ENCODE assay signal across 8 cellular contexts in the genomic region with DNA sequence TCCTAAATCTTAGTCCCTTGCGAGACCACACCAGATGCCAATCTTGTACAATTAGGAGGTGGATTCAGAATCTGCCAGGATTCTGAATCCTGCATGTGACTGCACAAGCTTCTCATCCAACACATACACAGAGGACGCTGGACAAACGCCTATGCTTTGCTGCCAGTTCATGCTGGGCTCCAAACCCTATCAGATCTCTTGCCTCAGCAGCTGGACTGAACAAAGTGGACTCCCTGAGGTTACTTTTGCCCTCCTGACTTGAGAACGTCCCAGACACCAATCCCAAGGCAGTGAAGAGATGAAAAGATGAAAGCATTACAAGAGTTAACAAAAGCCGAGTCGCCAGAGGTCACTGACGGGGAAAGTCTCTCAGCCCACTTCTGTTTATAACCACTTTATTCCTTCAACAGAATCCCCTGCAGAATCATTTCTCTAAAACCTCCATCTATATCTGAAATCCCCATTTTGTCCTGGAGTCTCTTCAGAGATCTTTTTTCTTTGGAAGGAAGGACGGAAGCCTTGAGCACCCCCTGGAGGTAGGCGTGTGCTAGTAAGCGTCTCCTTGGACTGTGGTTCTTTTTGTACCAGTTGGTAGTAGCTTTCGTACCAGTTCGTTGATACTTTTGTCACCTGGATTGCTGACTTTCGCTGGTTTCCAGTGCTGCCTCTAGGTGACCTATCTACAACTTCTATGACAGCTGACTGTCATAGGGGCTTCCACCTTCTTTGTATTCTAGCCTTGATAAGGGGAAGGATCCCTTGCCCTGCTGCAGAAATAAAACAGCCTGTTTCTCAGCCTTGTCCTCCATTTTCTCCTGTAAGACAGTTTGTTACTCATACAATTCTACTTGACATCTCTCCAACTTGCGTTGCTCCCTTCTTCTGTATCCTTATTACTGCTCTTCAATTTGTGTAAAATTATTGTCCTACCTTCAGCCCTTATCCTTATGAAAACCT. TPM values are rescaled to one million over a fixed set of nuclear protein-coding genes. Genes with fewer than 3 reads are reported as not detected.
A peak's percentile ranks its signal among the peaks of the same experiment; 100 is the strongest.
DNase-seq lines count a peak whose midpoint lies in the region; ATAC-seq, FAIRE-seq and TF ChIP-seq lines count a peak whose summit lies in the region.

No MANE protein-coding gene starts in this region.

- 0 out of 2 replicates have a peak, but pooled peaks cover 4% of the 10 kb centered on the region for H3F3A ChIP-seq in PC-9 (ENCODE audit: insufficient read depth, low read depth)

- peak overlapping the region; percentile 45; the same call in 1 of the 2 replicates for H2BK120ac ChIP-seq in IMR-90 (ENCODE audit: low read depth, low read length)

- peaks cover 5% of the 10 kb centered on the region for H3K36me3 Mint-ChIP-seq in activated T-helper 17 cell treated with anti-CD3 and anti-CD28 coated beads, Interleukin-2, amount 50 U/mL, for 72 hours (ENCODE audit: low read depth)

- H3K4me1 ChIP-seq in IMR-90 (ENCODE audit: control insufficient read depth, insufficient read depth, low read length) (no peaks in the 10 kb centered on the region; the same call in 1 of the 2 replicates), PC-9 (replicated peaks; ENCODE audit: insufficient read depth) (0 out of 2 replicates have a peak, but pooled peaks cover 6% of the 10 kb centered on the region), thoracic aorta (ENCODE audit: control insufficient read depth in 1 of 2, low read depth in 2 of 2) (peaks cover 0 to 15% of the 10 kb centered on the region in 2 donors)

- H4K8ac ChIP-seq in IMR-90 (ENCODE audit: low read depth in 2 of 2, low read length in 2 of 2), result peak overlapping the region in 1 of 2 experiments; percentile 75; a peak in 2 of 4 replicates

- 0 out of 4 replicates have a peak, but pooled peaks cover 0 to 4% of the 10 kb centered on the region in 2 experiments for H3K79me1 ChIP-seq in IMR-90 (ENCODE audit: low read depth in 1 of 2, low read length in 2 of 2)

- H4K5ac ChIP-seq in IMR-90 (ENCODE audit: low read depth, low read length), result no peak overlapping the region; the same call in 1 of the 2 replicates

- no peak overlapping the region for H2BK15ac ChIP-seq in IMR-90 (ENCODE audit: low read depth, low read length)

- CTCF ChIA-PET in IMR-90 (lab: Yijun Ruan, JAX) (interaction anchor here (0.5 to 2.7 kb wide), 10 partner anchors 9 to 696 kb away, joined by 3 to 9 read pairs (median 3); no protein-coding TSS in a partner anchor), PC-9 (lab: Charles Lee) (interaction anchor here (0.5 to 0.6 kb wide), 3 partner anchors 158 to 220 kb away, joined by 3 to 6 read pairs (median 3); no protein-coding TSS in a partner anchor)

- peaks cover 3% of the 10 kb centered on the region for H3K27me3 Mint-ChIP-seq in activated T-helper 17 cell treated with anti-CD3 and anti-CD28 coated beads, Interleukin-2, amount 50 U/mL, for 72 hours

- H3K79me2 ChIP-seq in PC-9 (ENCODE audit: low read depth), result no peaks in the 10 kb centered on the region

- H3K4me3 ChIP-seq in IMR-90 (ENCODE audit: insufficient read depth, low read depth, low read length), result peak overlapping the region; percentile 27; the same call in 1 of the 2 replicates
- H3K4me3 ChIP-seq in PC-9, result no peak overlapping the region
- peak overlapping the region in 1 of 2 donors; percentile 13 for H3K4me3 ChIP-seq in foreskin fibroblast (ENCODE audit: low read depth in 1 of 2, low read length in 2 of 2)
- peak overlapping the region; percentile 70 for H3K4me3 ChIP-seq in thoracic aorta

- no peak overlapping the region for H3K4ac ChIP-seq in IMR-90 (ENCODE audit: low read depth, low read length)

- peak; percentile 91 for TF ChIP-seq RAD21 in IMR-90 (IDR thresholded peaks at IDR 0.05; ENCODE audit: low read length)

- H2AFZ ChIP-seq in IMR-90 (replicated peaks; ENCODE audit: low read length, poor library complexity) (peak overlapping the region; percentile 95), PC-9 (peak overlapping the region; percentile 18; the same call in 1 of the 2 replicates)

- TF ChIP-seq CTCF in D721Med (IDR thresholded peaks at IDR 0.05; ENCODE audit: insufficient read depth, missing control alignments), result peak; percentile 88
- TF ChIP-seq CTCF in IMR-90 (conservative IDR thresholded peaks at IDR 0.05; ENCODE audit: low read depth, low read length), result peak; percentile 91
- TF ChIP-seq CTCF in PC-9 (conservative IDR thresholded peaks at IDR 0.05), result peak; percentile 90
- peak; percentile 91 for TF ChIP-seq CTCF in foreskin fibroblast (IDR thresholded peaks at IDR 0.05; ENCODE audit: low read depth, low read length)
- peak in 2 of 3 donors; percentile 24 to 64 for TF ChIP-seq CTCF in omental fat pad (IDR thresholded peaks at IDR 0.05)
- TF ChIP-seq CTCF in thoracic aorta (IDR thresholded peaks at IDR 0.05), result peak; percentile 84

- H3K27me3 ChIP-seq in IMR-90 (ENCODE audit: control insufficient read depth, insufficient read depth, low read length), result peaks cover 6% of the 10 kb centered on the region; the same call in 1 of the 2 replicates
- no peaks in the 10 kb centered on the region for H3K27me3 ChIP-seq in PC-9 (ENCODE audit: insufficient read depth, low read depth)
- H3K27me3 ChIP-seq in thoracic aorta (replicated peaks; ENCODE audit: insufficient read depth), result no peaks in the 10 kb centered on the region

- peaks cover 25% of the 10 kb centered on the region for H3K4me1 Mint-ChIP-seq in activated T-helper 17 cell treated with anti-CD3 and anti-CD28 coated beads, Interleukin-2, amount 50 U/mL, for 72 hours

- WGBS in IMR-90 (ENCODE audit: extremely low coverage in 2 of 2, insufficient read length in 1 of 2), 2 experiments, result 57% methylated on average over 1 of the region's 14 CpGs; no CpG with 5 or more reads in 1 of the 2 experiments

- no peaks in the 10 kb centered on the region for H3K9me1 ChIP-seq in IMR-90 (ENCODE audit: insufficient read depth, low read length)

- peak overlapping the region; percentile 38; the same call in 1 of the 2 replicates for H3K9ac ChIP-seq in IMR-90 (ENCODE audit: low read depth, low read length)

- 0 out of 2 replicates have a peak overlapping the region, but pooled peaks have one; percentile 17 for H4K91ac ChIP-seq in IMR-90 (ENCODE audit: insufficient read depth, low read depth, low read length)

- H3K27ac Mint-ChIP-seq in activated T-helper 17 cell treated with anti-CD3 and anti-CD28 coated beads, Interleukin-2, amount 50 U/mL, for 72 hours, result peak overlapping the region; percentile 91

- H3K4me3 Mint-ChIP-seq in activated T-helper 17 cell treated with anti-CD3 and anti-CD28 coated beads, Interleukin-2, amount 50 U/mL, for 72 hours, result peak overlapping the region; percentile 79

- no peak overlapping the region for H2BK5ac ChIP-seq in IMR-90 (ENCODE audit: low read depth, low read length, poor library complexity, severe bottlenecking)

- H2AK9ac ChIP-seq in IMR-90 (replicated peaks; ENCODE audit: low read depth, low read length, poor library complexity), result no peak overlapping the region

- no peaks in the 10 kb centered on the region for H3K9me3 ChIP-seq in IMR-90 (ENCODE audit: control insufficient read depth, insufficient read depth, low read length)
- H3K9me3 ChIP-seq in PC-9 (ENCODE audit: insufficient read depth, low read depth), result no peaks in the 10 kb centered on the region
- H3K9me3 ChIP-seq in thoracic aorta, result no peaks in the 10 kb centered on the region

- FAIRE-seq in D721Med (lab: Jason Lieb, UNC), result peak; percentile 61

- ATAC-seq in GM21447 (IDR thresholded peaks at IDR 0.05; ENCODE audit: unreplicated experiment) (peak; percentile 42), IMR-90 (ENCODE audit: low read depth) (peak; percentile 100), omental fat pad (ENCODE audit: low FRiP score) (peak; percentile 95), thoracic aorta (ENCODE audit: insufficient number of reproducible peaks, low FRiP score, low read depth) (peak; percentile 92)
- ATAC-seq in activated T-helper 17 cell treated with anti-CD3 and anti-CD28 coated beads, Interleukin-2, amount 50 U/mL, for 72 hours (replicated peaks), result peak; percentile 25

- H3K14ac ChIP-seq in IMR-90 (replicated peaks; ENCODE audit: low read depth, low read length), result peak overlapping the region; percentile 82; the same call in 1 of the 2 replicates

- peak; percentile 61 for DNase-seq in D721Med (ENCODE audit: insufficient read length, low spot score)
- DNase-seq in IMR-90, result peak; percentile 76
- peak; percentile 46 to 56 for DNase-seq in PC-9
- DNase-seq in foreskin fibroblast, result peak; percentile 58 to 85
- no peak for DNase-seq in omental fat pad (ENCODE audit: low spot score)
- no peak for DNase-seq in thoracic aorta (ENCODE audit: low spot score)

- H2AK5ac ChIP-seq in IMR-90 (ENCODE audit: low read depth, low read length), result no peak overlapping the region

- no peak overlapping the region for H3K56ac ChIP-seq in IMR-90 (ENCODE audit: extremely low read depth, insufficient read depth, low read length)

- TF ChIP-seq POLR2A in IMR-90 (IDR thresholded peaks at IDR 0.05; ENCODE audit: low read depth, low read length), result peak; percentile 9; the same call in 1 of the 2 replicates

- H3K9me3 Mint-ChIP-seq in activated T-helper 17 cell treated with anti-CD3 and anti-CD28 coated beads, Interleukin-2, amount 50 U/mL, for 72 hours, result no peaks in the 10 kb centered on the region

- no peak overlapping the region for H3K18ac ChIP-seq in IMR-90 (ENCODE audit: low read depth, low read length)

- BruUV-seq in IMR-90 (replicated peaks; lab: Mats Ljungman, UMichigan), result no TSS peak
- BruUV-seq in PC-9 (replicated peaks; lab: Mats Ljungman, UMichigan), result no TSS peak

- POLR2A ChIA-PET in IMR-90 (lab: Charles Lee; ENCODE audit: unreplicated experiment), result no interaction called here
- POLR2A ChIA-PET in PC-9 (lab: Charles Lee; ENCODE audit: unreplicated experiment), result no interaction called here

- no peaks in the 10 kb centered on the region for H3K36me3 ChIP-seq in IMR-90 (ENCODE audit: control insufficient read depth, insufficient read depth, low read length)
- no peaks in the 10 kb centered on the region for H3K36me3 ChIP-seq in PC-9 (ENCODE audit: low read depth)
- no peaks in the 10 kb centered on the region for H3K36me3 ChIP-seq in thoracic aorta

- H3K27ac ChIP-seq in IMR-90 (ENCODE audit: insufficient read depth, low read length) (no peak overlapping the region), PC-9 (no peak overlapping the region), thoracic aorta (peak overlapping the region in 1 of 2 donors; percentile 9)

- 0 out of 2 replicates have a peak overlapping the region, but pooled peaks have one; percentile 29 for H2BK20ac ChIP-seq in IMR-90 (ENCODE audit: low read depth, low read length)

- peak overlapping the region; percentile 15; the same call in 1 of the 2 replicates for H3K23ac ChIP-seq in IMR-90 (ENCODE audit: low read depth, low read length)

- intact Hi-C loops in IMR-90 (cut with micrococcal nuclease), result loop anchor here (1.0 to 2.0 kb wide), 3 partner anchors 176 to 364 kb away; a partner anchor contains a TSS
- intact Hi-C loops in PC-9 (cut with micrococcal nuclease; ENCODE audit: unreplicated experiment), result loop anchor here (1.0 to 10.0 kb wide), 3 partner anchors 176 to 364 kb away; a partner anchor contains a TSS

- H4K20me1 ChIP-seq in IMR-90 (ENCODE audit: insufficient read depth, low read length) (no peaks in the 10 kb centered on the region), PC-9 (ENCODE audit: insufficient read depth) (no peaks in the 10 kb centered on the region)

- dilution Hi-C loops in IMR-90 (cut with HindIII; ENCODE audit: low sequenced_read_pairs, unreplicated experiment), result no loop called here

- in situ Hi-C loops in IMR-90 (cut with MboI; ENCODE audit: low sequenced_read_pairs), result loop anchor here (25.0 kb wide), 1 partner anchor 181 kb away; no protein-coding TSS in a partner anchor

- no peaks in the 10 kb centered on the region for H3K9me2 ChIP-seq in PC-9 (ENCODE audit: insufficient read depth)

- H3K4me2 ChIP-seq in IMR-90 (ENCODE audit: low read depth, low read length), result peak overlapping the region; percentile 87
- no peak overlapping the region for H3K4me2 ChIP-seq in PC-9

RNA-seq across cellular contexts. Expression of a gene that starts 26.1 kb away (rescaled TPM):
- total RNA-seq in IMR-90 (2012; rRNA removed) (11.1 and 20.3 TPM in 2 replicates), PC-9 (2021) (33.4 and 37.4 TPM in 2 replicates), omental fat pad (10 to 100 TPM; 13.2 to 29.6 (median 18.9) TPM), thoracic aorta (10 to 100 TPM; 19.0 to 22.4 TPM)
- 9.5 and 11.5 TPM in 2 replicates for polyA plus RNA-seq in IMR-90 (2012; rRNA removed)
- 2.1 and 3.7 TPM in 2 replicates for polyA plus RNA-seq in IMR-90 (2012; cell fraction: cytosol; rRNA removed)
- 3.2 and 23.1 TPM in 2 replicates for polyA plus RNA-seq in IMR-90 (2012; cell fraction: nucleus; rRNA removed; ENCODE audit: low replicate concordance)
- total RNA-seq in activated T-helper 17 cell treated with anti-CD3 and anti-CD28 coated beads, Interleukin-2, amount 50 U/mL, for 72 hours, result 10 to 100 TPM; 78.2 to 89.2 TPM

Comparison
In these comparisons a context has a peak if more than half of its experiments do, and no peak if none do; other contexts are left out.
1. DNase-seq: peak in D721Med (single experiment), IMR-90 (single experiment), PC-9 (2 of 2) and foreskin fibroblast (2 of 2); none in omental fat pad (single experiment) and thoracic aorta (single experiment).
2. ATAC-seq: peak in every context shown above with its lines; median percentile 100 in IMR-90; 95 in omental fat pad; 92 in thoracic aorta; 42 in GM21447; 25 in activated T-helper 17 cell treated with anti-CD3 and anti-CD28 coated beads, Interleukin-2, amount 50 U/mL, for 72 hours.
3. Peak in every context shown above with its lines, with median percentiles within 50 percentile points of each other: CTCF ChIP-seq.